In the genomic region with DNA sequence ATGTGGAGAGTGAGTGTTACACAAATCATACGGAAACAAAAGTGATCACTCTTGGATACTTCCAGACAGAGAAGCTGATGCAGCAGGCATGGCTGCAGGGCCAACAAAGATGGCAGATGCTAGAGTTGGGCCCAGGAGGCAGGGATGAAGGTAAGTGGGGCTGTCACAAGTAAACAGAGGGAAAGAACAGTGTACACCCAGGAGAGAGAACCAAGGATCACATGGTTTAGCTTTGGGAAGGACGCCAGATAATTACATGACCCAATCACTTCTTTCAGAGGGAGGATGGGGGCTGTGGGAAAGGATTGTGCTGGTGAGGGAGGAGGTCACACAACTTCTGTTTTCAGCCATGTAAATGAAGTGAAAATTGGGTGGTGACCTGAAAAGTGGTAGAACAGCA, we compare ENCODE assay signal across 17 cellular contexts.
"Had no signal": no experiment of that assay in that cellular context is flagged by ENCODE, and none has a peak within 500 bp of the region (broad histone marks: within the 10 kb centered on the region; RNA-seq: fewer than 3 reads in every experiment).

No MANE protein-coding gene starts in this region.

- H3K9me3 ChIP-seq: body of pancreas, prostate gland, spleen, suprapubic skin, upper lobe of left lung had no signal

- ATAC-seq: body of pancreas; left ventricle myocardium superior; natural killer cell treated with Interleukin-12 subunit alpha and Interleukin-12 subunit beta and Interleukin-15 and Interleukin-18, amount 100 ng/mL, for 72 hours; sciatic nerve had no signal

- H3K4me3 ChIP-seq: body of pancreas, prostate gland, spleen, suprapubic skin, upper lobe of left lung had no signal

- H3K27me3 ChIP-seq: body of pancreas, spleen, suprapubic skin, upper lobe of left lung had no signal

- H3K36me3 ChIP-seq: prostate gland, spleen, suprapubic skin, upper lobe of left lung had no signal

- H3K4me1 ChIP-seq: prostate gland had no signal

- H3K27ac ChIP-seq: body of pancreas, prostate gland, suprapubic skin, upper lobe of left lung had no signal

- DNase-seq: activated naive CD4-positive, alpha-beta T cell treated with anti-CD3 and anti-CD28 coated beads, Interleukin-2, amount 10 ng/mL, durations not matched to agents 7 days and 5 days; amniotic stem cell; body of pancreas; central memory CD4-positive, alpha-beta T cell; effector memory CD4-positive, alpha-beta T cell; kidney; left ventricle myocardium superior; mesenchymal stem cell; occipital lobe; spleen; stimulated activated CD4-positive, alpha-beta T cell treated with anti-CD3 and anti-CD28 coated beads, Interleukin-1b, Interleukin-23, amount 100 ng/mL, for 48 hours; stimulated activated naive CD4-positive, alpha-beta T cell; upper lobe of left lung had no signal
